1 cellular context compared by ENCODE assay signal in the genomic region with DNA sequence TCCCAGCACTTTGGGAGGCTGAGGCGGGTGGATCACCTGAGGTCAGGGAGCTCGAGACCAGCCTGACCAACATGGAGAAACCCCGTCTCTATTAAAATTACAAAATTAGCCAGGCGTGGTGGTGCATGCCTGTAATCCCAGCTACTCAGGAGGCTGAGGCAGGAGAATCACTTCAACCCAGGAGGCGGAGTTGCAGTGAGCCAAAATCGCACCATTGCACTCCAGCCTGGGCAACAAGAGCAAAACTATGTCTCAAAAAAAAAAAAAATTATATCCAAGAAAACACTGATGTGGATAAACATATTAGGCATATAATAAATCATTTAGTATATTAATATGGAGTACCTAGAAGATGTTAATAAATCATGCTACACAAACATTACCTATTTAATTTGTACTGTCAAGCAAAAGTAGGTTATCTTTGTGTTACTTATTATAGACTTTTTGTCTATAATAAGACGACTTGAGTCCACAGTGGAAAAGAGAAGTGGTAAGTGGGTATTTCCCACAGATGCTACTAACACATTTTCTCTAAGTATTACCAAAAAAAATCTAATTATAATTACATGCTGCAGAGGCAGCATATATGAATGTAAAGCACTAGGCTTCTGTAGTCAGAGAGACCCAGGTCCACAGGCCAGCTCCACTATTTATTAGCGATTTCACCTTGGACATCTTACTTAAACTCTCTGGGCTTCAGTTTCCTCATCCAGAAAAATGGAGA.
A peak's percentile ranks its signal among the peaks of the same experiment; 100 is the strongest.
TF ChIP-seq lines count a peak whose summit lies in the region.

No MANE protein-coding gene starts in this region.

TF ChIP-seq in GM12878, 131 proteins besides CTCF, POLR2A, EP300 and RAD21 (continued from another document):
- TF ChIP-seq ZSCAN29 (IDR thresholded peaks at IDR 0.05) (no peak), ATF7 (IDR thresholded peaks at IDR 0.05; ENCODE audit: low read depth) (0 out of 2 replicates have a peak, but pooled peaks have one; percentile 18), BACH1 (IDR thresholded peaks at IDR 0.05; ENCODE audit: borderline replicate concordance) (0 out of 2 replicates have a peak, but pooled peaks have one; percentile 10), CEBPB (IDR thresholded peaks at IDR 0.05; ENCODE audit: borderline replicate concordance in 1 of 2, low read depth in 2 of 2, low read length in 2 of 2) (0 out of 4 replicates have a peak, but pooled peaks of 1 of the 2 experiments have one; percentile 53), MTA2 (IDR thresholded peaks at IDR 0.05; ENCODE audit: low read depth) (peak; percentile 77), IKZF1 (conservative IDR thresholded peaks at IDR 0.05) (peak; percentile 42; the same call in 1 of the 2 replicates), NBN (IDR thresholded peaks at IDR 0.05) (0 out of 2 replicates have a peak, but pooled peaks have one; percentile 33), CREM (IDR thresholded peaks at IDR 0.05; ENCODE audit: low read depth) (peak; percentile 14; the same call in 1 of the 2 replicates), ZNF274 (IDR thresholded peaks at IDR 0.05; ENCODE audit: insufficient read depth, insufficient read length) (no peak), RUNX3 (IDR thresholded peaks at IDR 0.05; ENCODE audit: low read length) (peak; percentile 72), ZNF384 (IDR thresholded peaks at IDR 0.05; ENCODE audit: borderline replicate concordance, low read depth, low read length) (peak; percentile 27; the same call in 1 of the 2 replicates), ESRRA (IDR thresholded peaks at IDR 0.05; ENCODE audit: low read length) (no peak), MTA3 (IDR thresholded peaks at IDR 0.05; ENCODE audit: borderline replicate concordance, low read length) (peak; percentile 21; the same call in 1 of the 2 replicates), MEF2B (IDR thresholded peaks at IDR 0.05; ENCODE audit: partially characterized antibody, poor library complexity, severe bottlenecking) (peak; percentile 93)
- TF ChIP-seq, protein P1, sequence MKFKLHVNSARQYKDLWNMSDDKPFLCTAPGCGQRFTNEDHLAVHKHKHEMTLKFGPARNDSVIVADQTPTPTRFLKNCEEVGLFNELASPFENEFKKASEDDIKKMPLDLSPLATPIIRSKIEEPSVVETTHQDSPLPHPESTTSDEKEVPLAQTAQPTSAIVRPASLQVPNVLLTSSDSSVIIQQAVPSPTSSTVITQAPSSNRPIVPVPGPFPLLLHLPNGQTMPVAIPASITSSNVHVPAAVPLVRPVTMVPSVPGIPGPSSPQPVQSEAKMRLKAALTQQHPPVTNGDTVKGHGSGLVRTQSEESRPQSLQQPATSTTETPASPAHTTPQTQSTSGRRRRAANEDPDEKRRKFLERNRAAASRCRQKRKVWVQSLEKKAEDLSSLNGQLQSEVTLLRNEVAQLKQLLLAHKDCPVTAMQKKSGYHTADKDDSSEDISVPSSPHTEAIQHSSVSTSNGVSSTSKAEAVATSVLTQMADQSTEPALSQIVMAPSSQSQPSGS (IDR thresholded peaks at IDR 0.05; ENCODE audit: low read length) = peak; percentile 48; the same call in 1 of the 2 replicates
- TF ChIP-seq, protein P2, sequence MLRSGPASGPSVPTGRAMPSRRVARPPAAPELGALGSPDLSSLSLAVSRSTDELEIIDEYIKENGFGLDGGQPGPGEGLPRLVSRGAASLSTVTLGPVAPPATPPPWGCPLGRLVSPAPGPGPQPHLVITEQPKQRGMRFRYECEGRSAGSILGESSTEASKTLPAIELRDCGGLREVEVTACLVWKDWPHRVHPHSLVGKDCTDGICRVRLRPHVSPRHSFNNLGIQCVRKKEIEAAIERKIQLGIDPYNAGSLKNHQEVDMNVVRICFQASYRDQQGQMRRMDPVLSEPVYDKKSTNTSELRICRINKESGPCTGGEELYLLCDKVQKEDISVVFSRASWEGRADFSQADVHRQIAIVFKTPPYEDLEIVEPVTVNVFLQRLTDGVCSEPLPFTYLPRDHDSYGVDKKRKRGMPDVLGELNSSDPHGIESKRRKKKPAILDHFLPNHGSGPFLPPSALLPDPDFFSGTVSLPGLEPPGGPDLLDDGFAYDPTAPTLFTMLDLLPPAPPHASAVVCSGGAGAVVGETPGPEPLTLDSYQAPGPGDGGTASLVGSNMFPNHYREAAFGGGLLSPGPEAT (IDR thresholded peaks at IDR 0.05; ENCODE audit: low read depth) = peak; percentile 77
TF ChIP-seq in GM12878: peak in this region for 16.
